In the genomic region with DNA sequence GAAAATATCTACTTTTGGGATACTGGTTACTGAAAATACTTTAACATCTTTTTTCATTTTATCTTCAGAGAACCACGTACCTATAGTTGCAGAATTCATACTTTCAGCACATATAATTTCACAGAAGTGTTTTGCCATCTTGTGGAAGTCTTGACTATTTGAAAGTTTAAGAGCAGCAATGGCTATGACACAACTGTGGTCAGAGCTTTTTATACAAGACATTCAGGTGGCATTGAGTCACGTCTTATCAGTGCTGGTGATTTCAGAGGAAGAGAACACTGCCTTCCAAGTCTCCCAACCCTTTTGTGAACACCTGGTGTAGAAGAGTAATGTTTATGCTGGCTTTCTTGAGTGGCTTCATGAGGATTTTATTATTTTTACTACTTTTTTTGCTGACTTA, we compare ENCODE assay signal across 8 cellular contexts.
DNase-seq lines count a peak whose midpoint lies in the region; ATAC-seq and TF ChIP-seq lines count a peak whose summit lies in the region.

No MANE protein-coding gene starts in this region.

- in situ Hi-C loops in HAP-1 (cut with MboI; ENCODE audit: low sequenced_read_pairs) = loop anchor here (10.0 kb wide), 1 partner anchor 164 kb away; no protein-coding TSS in a partner anchor

- H3K27ac ChIP-seq in epithelial cell of prostate (peak overlapping the region; percentile 80), trophoblast cell (ENCODE audit: low read depth, low read length) (no peak overlapping the region)

- no peak for TF ChIP-seq POLR2A in NB4 (IDR thresholded peaks at IDR 0.05; ENCODE audit: extremely low read depth, insufficient read length)

- H2BK12ac ChIP-seq in trophoblast cell (ENCODE audit: low read length) = no peak overlapping the region

- DNase-seq in GF-D8 (lab: John Stamatoyannopoulos, UW) (peak; percentile 14), NB4 (ENCODE audit: low read depth) (peak; percentile 22), epithelial cell of prostate (ENCODE audit: low read depth, low spot score) (peak; percentile 78), trophoblast cell (peak; percentile 75 to 84), head of caudate nucleus (no peak), HAP-1 (ENCODE audit: low spot score in 2 of 2) (no peak)

- H3K4me3 ChIP-seq in NB4 (ENCODE audit: low read depth, low read length) = no peak overlapping the region
- H3K4me3 ChIP-seq in trophoblast cell (ENCODE audit: low read depth, low read length) = no peak overlapping the region
- H3K4me3 ChIP-seq in HAP-1 = no peak overlapping the region

- no peak overlapping the region for H3K18ac ChIP-seq in trophoblast cell (ENCODE audit: low read length)

- no peak overlapping the region for H2AFZ ChIP-seq in trophoblast cell (ENCODE audit: insufficient read depth, low read length, poor library complexity)

- H2BK5ac ChIP-seq in trophoblast cell (ENCODE audit: low read depth, low read length, poor library complexity) = no peak overlapping the region

- intact Hi-C loops in head of caudate nucleus (cut with DNase I) = no loop called here

- H2AK5ac ChIP-seq in trophoblast cell (ENCODE audit: low read length) = no peak overlapping the region

- no peak for TF ChIP-seq CTCF in NB4 (IDR thresholded peaks at IDR 0.05; ENCODE audit: low read depth, low read length)

- no peak overlapping the region for H3K9ac ChIP-seq in trophoblast cell (ENCODE audit: low read length)

- H3K9me3 ChIP-seq in trophoblast cell (ENCODE audit: insufficient read depth, low read depth, low read length) (no peaks in the 10 kb centered on the region), HAP-1 (no peaks in the 10 kb centered on the region)

- H3K4me1 ChIP-seq in trophoblast cell (ENCODE audit: control insufficient read depth in 1 of 2, insufficient read depth in 2 of 2, low read length in 2 of 2) (peaks cover 5 to 11% of the 10 kb centered on the region in 2 experiments), HAP-1 (peaks cover 44% of the 10 kb centered on the region)

- H4K91ac ChIP-seq in trophoblast cell (ENCODE audit: low read depth, low read length) = no peak overlapping the region

- no peak overlapping the region for H3K14ac ChIP-seq in trophoblast cell (ENCODE audit: low read length)

- no peak overlapping the region for H2BK120ac ChIP-seq in trophoblast cell (ENCODE audit: insufficient read depth, low read length, poor library complexity)

- H3K79me2 ChIP-seq in trophoblast cell (ENCODE audit: control insufficient read depth, insufficient read depth, low read length, poor library complexity) = peaks cover 4% of the 10 kb centered on the region

- ATAC-seq in HG02678 (IDR thresholded peaks at IDR 0.05; ENCODE audit: unreplicated experiment) (no peak), GM21786 (IDR thresholded peaks at IDR 0.05; ENCODE audit: unreplicated experiment) (no peak)

- no peak overlapping the region for H3K4ac ChIP-seq in trophoblast cell (ENCODE audit: low read depth, low read length)

- H3K27me3 ChIP-seq in trophoblast cell (ENCODE audit: insufficient read depth, low read length) (no peaks in the 10 kb centered on the region), HAP-1 (ENCODE audit: low read depth) (no peaks in the 10 kb centered on the region)

- WGBS in trophoblast cell (ENCODE audit: extremely low coverage, insufficient coverage, insufficient read length) = no CpG with 5 or more reads among the region's 2 CpGs

- no peak overlapping the region for H4K12ac ChIP-seq in trophoblast cell (ENCODE audit: low read depth, low read length)

- H3K23ac ChIP-seq in trophoblast cell (ENCODE audit: low read length) = no peak overlapping the region

- no peak overlapping the region for H3K4me2 ChIP-seq in trophoblast cell (ENCODE audit: low read length)

- H3K36me3 ChIP-seq in trophoblast cell (ENCODE audit: control insufficient read depth in 1 of 2, insufficient read depth in 2 of 2, low read length in 2 of 2) (no peaks in the 10 kb centered on the region), HAP-1 (replicated peaks) (no peaks in the 10 kb centered on the region)

- no peak overlapping the region for H4K8ac ChIP-seq in trophoblast cell (ENCODE audit: low read depth, low read length)

- no peaks in the 10 kb centered on the region for H3K79me1 ChIP-seq in trophoblast cell (ENCODE audit: low read length)

Comparison
In these comparisons a context has a peak if more than half of its experiments do, and no peak if none do; other contexts are left out.
1. DNase-seq: peak in GF-D8 (single experiment), NB4 (single experiment), epithelial cell of prostate (single experiment) and trophoblast cell (2 of 2); none in head of caudate nucleus (0 of 42) and HAP-1 (0 of 2).